Comparison of ENCODE assay signal across 8 cellular contexts in the genomic region with DNA sequence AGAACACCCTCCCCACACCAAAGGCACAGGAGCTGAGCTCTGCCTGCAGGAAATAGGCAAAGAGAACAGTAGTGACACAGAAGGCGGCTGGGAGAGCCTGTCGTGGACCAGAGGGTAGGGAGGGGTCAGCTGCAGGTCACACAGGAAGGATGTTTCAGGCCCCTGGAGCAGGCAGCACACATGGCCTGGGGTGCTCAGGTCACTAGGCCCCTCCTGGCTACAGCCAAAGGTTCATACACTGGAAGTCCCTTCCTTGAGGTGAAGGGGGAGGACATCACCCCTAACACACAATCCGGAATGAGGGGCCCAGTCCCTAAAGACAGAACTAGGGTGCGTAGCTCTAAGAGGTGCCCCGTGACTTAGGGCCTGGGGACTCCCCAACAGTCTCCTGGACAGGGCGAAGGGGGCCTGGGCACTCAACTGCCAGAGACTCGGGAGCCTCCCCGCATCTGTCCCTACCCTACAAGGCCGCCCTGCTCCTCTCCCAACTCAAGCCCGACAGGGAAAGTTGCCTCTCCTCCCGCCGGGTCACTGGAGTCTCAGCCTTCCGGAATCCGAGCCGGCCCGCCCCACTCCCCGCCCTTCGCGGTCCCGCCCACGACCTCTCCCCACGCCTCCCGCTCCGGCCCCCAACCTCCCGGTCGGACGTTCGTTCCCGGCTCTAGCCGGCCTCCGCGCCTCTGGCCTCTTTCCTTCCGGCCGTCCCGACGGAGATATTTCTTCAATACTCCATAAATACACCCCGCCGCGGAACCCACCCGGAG. TPM values are rescaled to one million over a fixed set of nuclear protein-coding genes. Genes with fewer than 3 reads are reported as not detected.
DNase-seq lines count a peak whose midpoint lies in the region; ATAC-seq and TF ChIP-seq lines count a peak whose summit lies in the region.

A gene (minus strand): TSS at position 541 of the 764 bp plus-strand sequence. CDS start 675 bp downstream, outside the sequence.

- no peak within 1 kb of the TSS for H3K27ac Mint-ChIP-seq in activated naive CD8-positive, alpha-beta T cell treated with anti-CD3 and anti-CD28 coated beads for 36 hours

- peak within 1 kb of the TSS; percentile 77 for H2BK5ac ChIP-seq in trophoblast cell (ENCODE audit: low read depth, low read length, poor library complexity)

- H3K4me3 Mint-ChIP-seq in activated naive CD8-positive, alpha-beta T cell treated with anti-CD3 and anti-CD28 coated beads for 36 hours: peak within 1 kb of the TSS; percentile 76

- H4K8ac ChIP-seq in trophoblast cell (ENCODE audit: low read depth, low read length): peak within 1 kb of the TSS; percentile 90

- 10 to 12% methylated on average over 40 of the region's 40 CpGs for WGBS in heart right ventricle, 2 donors
- WGBS in trophoblast cell (ENCODE audit: extremely low coverage, insufficient coverage, insufficient read length): no CpG with 5 or more reads among the region's 40 CpGs

- H3K23ac ChIP-seq in trophoblast cell (ENCODE audit: low read length): no peak within 1 kb of the TSS

- H3K79me1 ChIP-seq in trophoblast cell (ENCODE audit: low read length): peaks cover 10% of the 10 kb centered on the region

- H3K27me3 ChIP-seq in heart right ventricle (peaks cover 0 to 50% (median 33%) of the 10 kb centered on the region in 7 donors), trophoblast cell (ENCODE audit: insufficient read depth, low read length) (no peaks in the 10 kb centered on the region)

- H3K27ac ChIP-seq in heart right ventricle (peak within 1 kb of the TSS in 8 of 10 donors; percentile 30 to 79 (median 61)), trophoblast cell (ENCODE audit: low read depth, low read length) (peak within 1 kb of the TSS; percentile 58)

- H2BK120ac ChIP-seq in trophoblast cell (ENCODE audit: insufficient read depth, low read length, poor library complexity): peak within 1 kb of the TSS; percentile 86

- H3K4me3 ChIP-seq in heart right ventricle: peak within 1 kb of the TSS; percentile 26 to 64 (median 61)
- peak within 1 kb of the TSS; percentile 72 for H3K4me3 ChIP-seq in trophoblast cell (ENCODE audit: low read depth, low read length)

- peak within 1 kb of the TSS; percentile 78 for H4K91ac ChIP-seq in trophoblast cell (ENCODE audit: low read depth, low read length)

- peaks cover 7% of the 10 kb centered on the region for H3K79me2 ChIP-seq in trophoblast cell (ENCODE audit: control insufficient read depth, insufficient read depth, low read length, poor library complexity)

- H3K36me3 Mint-ChIP-seq in activated naive CD8-positive, alpha-beta T cell treated with anti-CD3 and anti-CD28 coated beads for 36 hours: peaks cover 1% of the 10 kb centered on the region

- H4K12ac ChIP-seq in trophoblast cell (ENCODE audit: low read depth, low read length): peak within 1 kb of the TSS; percentile 78

- H3K9me3 Mint-ChIP-seq in activated naive CD8-positive, alpha-beta T cell treated with anti-CD3 and anti-CD28 coated beads for 36 hours: no peaks in the 10 kb centered on the region

- ATAC-seq in heart right ventricle: peak; percentile 73 to 93 (median 90)
- no peak for ATAC-seq in HG02610 (IDR thresholded peaks at IDR 0.05; ENCODE audit: unreplicated experiment)

- peak within 1 kb of the TSS; percentile 86 for H2AFZ ChIP-seq in trophoblast cell (ENCODE audit: insufficient read depth, low read length, poor library complexity)

- H3K36me3 ChIP-seq in heart right ventricle (no peaks in the 10 kb centered on the region), trophoblast cell (ENCODE audit: control insufficient read depth in 1 of 2, insufficient read depth in 2 of 2, low read length in 2 of 2) (peaks cover under 1 to 7% of the 10 kb centered on the region in 2 experiments)

- H3K14ac ChIP-seq in trophoblast cell (ENCODE audit: low read length): peak within 1 kb of the TSS; percentile 93

- no peak for TF ChIP-seq CTCF in heart right ventricle (IDR thresholded peaks at IDR 0.05)

- H3K9me3 ChIP-seq in heart right ventricle (no peaks in the 10 kb centered on the region), trophoblast cell (ENCODE audit: insufficient read depth, low read depth, low read length) (no peaks in the 10 kb centered on the region)

- no peak within 1 kb of the TSS for H2AK5ac ChIP-seq in trophoblast cell (ENCODE audit: low read length)

- H3K4me1 Mint-ChIP-seq in activated naive CD8-positive, alpha-beta T cell treated with anti-CD3 and anti-CD28 coated beads for 36 hours: peaks cover 23% of the 10 kb centered on the region

- intact Hi-C loops in heart right ventricle (cut with DNase I): loop anchor here in 1 of 10 donors (10.0 kb wide), 1 partner anchor 318 kb away; no protein-coding TSS in a partner anchor

- peak within 1 kb of the TSS; percentile 61 for H3K4ac ChIP-seq in trophoblast cell (ENCODE audit: low read depth, low read length)

- H3K18ac ChIP-seq in trophoblast cell (ENCODE audit: low read length): peak within 1 kb of the TSS; percentile 86

- peak within 1 kb of the TSS; percentile 60 for H3K9ac ChIP-seq in trophoblast cell (ENCODE audit: low read length)

- H3K27me3 Mint-ChIP-seq in activated naive CD8-positive, alpha-beta T cell treated with anti-CD3 and anti-CD28 coated beads for 36 hours: peaks cover 50% of the 10 kb centered on the region

- H2BK12ac ChIP-seq in trophoblast cell (ENCODE audit: low read length): peak within 1 kb of the TSS; percentile 9

- H3K4me2 ChIP-seq in trophoblast cell (ENCODE audit: low read length): peak within 1 kb of the TSS; percentile 88

- H3K4me1 ChIP-seq in heart right ventricle: peaks cover 4 to 22% (median 12%) of the 10 kb centered on the region in 9 donors
- peaks cover 24 to 43% of the 10 kb centered on the region in 2 experiments for H3K4me1 ChIP-seq in trophoblast cell (ENCODE audit: control insufficient read depth in 1 of 2, insufficient read depth in 2 of 2, low read length in 2 of 2)

- DNase-seq in Daoy (ENCODE audit: low read depth) (peak; percentile 47), HCEC 1CT (peak; percentile 38), heart right ventricle (peak; percentile 74 to 75), trophoblast cell (peak; percentile 77 to 84), NCI-H1694 (lab: John Stamatoyannopoulos, UW) (no peak)
- peak; percentile 24 for DNase-seq in activated naive CD8-positive, alpha-beta T cell treated with anti-CD3 and anti-CD28 coated beads for 36 hours
- DNase-seq in activated CD4-positive, CD25-positive, alpha-beta regulatory T cell (lab: John Stamatoyannopoulos, UW): no peak

RNA-seq across cellular contexts. Expression of the gene that starts here (rescaled TPM):
- total RNA-seq in Daoy (2014; rRNA removed; shearing (Covaris generic)): 1.1 and 3.2 TPM in 2 replicates
- total RNA-seq in activated naive CD8-positive, alpha-beta T cell treated with anti-CD3 and anti-CD28 coated beads for 36 hours: 10 to 100 TPM; 16.4 to 18.8 TPM
- 1 to 10 TPM in 7 of 10 donors, under 1 TPM in 3; 0.36 to 1.7 (median 1.1) TPM for total RNA-seq in heart right ventricle
- 1 to 10 TPM; 1.7 to 2.8 TPM for polyA plus RNA-seq in heart right ventricle
- 57.9 and 60.0 TPM in 2 replicates for polyA plus RNA-seq in trophoblast cell (2013)

Comparison
In these comparisons a context has a peak if more than half of its experiments do, and no peak if none do; other contexts are left out.
1. DNase-seq: peak in Daoy (single experiment), HCEC 1CT (single experiment), activated naive CD8-positive, alpha-beta T cell treated with anti-CD3 and anti-CD28 coated beads for 36 hours (single experiment), heart right ventricle (2 of 2) and trophoblast cell (2 of 2); none in activated CD4-positive, CD25-positive, alpha-beta regulatory T cell (0 of 4) and NCI-H1694 (single experiment).